ENCODE assay signal across 1 cellular context in the genomic region with DNA sequence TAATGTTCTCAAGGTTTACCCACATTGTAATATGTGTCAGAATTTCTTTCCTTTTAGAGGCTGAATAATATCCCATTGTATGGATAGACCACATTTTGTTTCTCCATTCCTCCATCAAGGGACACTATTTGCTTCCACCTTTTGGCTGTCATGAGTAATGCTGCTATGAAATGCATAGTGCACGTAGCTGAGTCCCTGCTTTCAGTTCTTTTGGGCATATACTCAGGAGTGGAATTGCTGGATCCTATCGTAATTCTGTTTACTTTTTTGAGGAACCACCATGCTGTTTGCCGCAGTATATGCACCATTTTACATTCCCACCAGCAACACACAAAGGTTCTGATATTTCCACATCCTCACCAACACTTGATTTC.
TF ChIP-seq lines count a peak whose summit lies in the region.

No MANE protein-coding gene starts in this region.

TF ChIP-seq in IMR-90, 13 proteins besides CTCF, POLR2A, EP300 and RAD21:
- no peak for TF ChIP-seq FOS (IDR thresholded peaks at IDR 0.05; ENCODE audit: low read depth, low read length)
- TF ChIP-seq CHD1 (IDR thresholded peaks at IDR 0.05; ENCODE audit: low read depth, low read length) = no peak
- no peak for TF ChIP-seq BHLHE40 (IDR thresholded peaks at IDR 0.05; ENCODE audit: low read depth, low read length)
- no peak for TF ChIP-seq CEBPB (IDR thresholded peaks at IDR 0.05; ENCODE audit: low read depth, low read length)
- TF ChIP-seq, protein P1, sequence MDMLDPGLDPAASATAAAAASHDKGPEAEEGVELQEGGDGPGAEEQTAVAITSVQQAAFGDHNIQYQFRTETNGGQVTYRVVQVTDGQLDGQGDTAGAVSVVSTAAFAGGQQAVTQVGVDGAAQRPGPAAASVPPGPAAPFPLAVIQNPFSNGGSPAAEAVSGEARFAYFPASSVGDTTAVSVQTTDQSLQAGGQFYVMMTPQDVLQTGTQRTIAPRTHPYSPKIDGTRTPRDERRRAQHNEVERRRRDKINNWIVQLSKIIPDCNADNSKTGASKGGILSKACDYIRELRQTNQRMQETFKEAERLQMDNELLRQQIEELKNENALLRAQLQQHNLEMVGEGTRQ (IDR thresholded peaks at IDR 0.05; ENCODE audit: low read depth, low read length) = no peak
- no peak for TF ChIP-seq MXI1 (IDR thresholded peaks at IDR 0.05; ENCODE audit: borderline replicate concordance, low read depth, low read length)
- TF ChIP-seq MAFK (IDR thresholded peaks at IDR 0.05; ENCODE audit: low read depth, low read length) = no peak
- no peak for TF ChIP-seq NFE2L2 (IDR thresholded peaks at IDR 0.05; ENCODE audit: low read depth, low read length)
- no peak for TF ChIP-seq RFX5 (IDR thresholded peaks at IDR 0.05; ENCODE audit: low read depth, low read length)
- TF ChIP-seq, protein P2, sequence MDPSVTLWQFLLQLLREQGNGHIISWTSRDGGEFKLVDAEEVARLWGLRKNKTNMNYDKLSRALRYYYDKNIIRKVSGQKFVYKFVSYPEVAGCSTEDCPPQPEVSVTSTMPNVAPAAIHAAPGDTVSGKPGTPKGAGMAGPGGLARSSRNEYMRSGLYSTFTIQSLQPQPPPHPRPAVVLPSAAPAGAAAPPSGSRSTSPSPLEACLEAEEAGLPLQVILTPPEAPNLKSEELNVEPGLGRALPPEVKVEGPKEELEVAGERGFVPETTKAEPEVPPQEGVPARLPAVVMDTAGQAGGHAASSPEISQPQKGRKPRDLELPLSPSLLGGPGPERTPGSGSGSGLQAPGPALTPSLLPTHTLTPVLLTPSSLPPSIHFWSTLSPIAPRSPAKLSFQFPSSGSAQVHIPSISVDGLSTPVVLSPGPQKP (IDR thresholded peaks at IDR 0.05; ENCODE audit: borderline replicate concordance, low read depth, low read length) = no peak
- TF ChIP-seq MAZ (IDR thresholded peaks at IDR 0.05; ENCODE audit: borderline replicate concordance, low read depth, low read length) = no peak
- TF ChIP-seq SMC3 (IDR thresholded peaks at IDR 0.05; ENCODE audit: low read depth, low read length) = no peak
